In the genomic region with DNA sequence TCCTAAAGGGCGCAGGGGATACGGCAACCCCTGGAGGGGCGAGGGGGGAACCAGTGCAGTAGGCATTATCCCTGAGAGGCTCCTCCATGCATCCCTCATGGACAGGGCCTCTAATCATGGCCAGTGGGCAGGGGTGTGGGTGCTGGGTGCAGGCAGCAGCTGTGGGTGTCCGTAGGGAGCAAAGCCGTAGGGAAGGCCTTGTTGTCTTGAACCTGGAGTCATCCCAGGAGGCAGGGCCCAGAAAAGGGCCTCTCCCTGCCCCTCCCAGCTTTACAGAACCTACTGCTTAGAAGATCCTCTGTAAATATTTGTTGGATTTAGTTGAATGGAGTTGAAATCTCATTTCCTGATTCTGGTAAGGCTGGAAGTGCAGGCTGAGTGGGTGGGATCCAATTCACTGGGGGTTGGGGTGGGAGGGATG, we compare ENCODE assay signal across 18 cellular contexts.
DNase-seq lines count a peak whose midpoint lies in the region; ATAC-seq and TF ChIP-seq lines count a peak whose summit lies in the region.
"Had no signal": no experiment of that assay in that cellular context is flagged by ENCODE, and none has a peak within 500 bp of the region (broad histone marks: within the 10 kb centered on the region; RNA-seq: fewer than 3 reads in every experiment).

No MANE protein-coding gene starts in this region.

- no peak overlapping the region for H3K23ac ChIP-seq in mesenchymal stem cell (ENCODE audit: low read length in 2 of 2)

- H3K9me3 Mint-ChIP-seq in activated naive CD8-positive, alpha-beta T cell treated with anti-CD3 and anti-CD28 coated beads, Interleukin-2, amount 10 ng/mL, durations not matched to agents 7 days and 5 days, result peaks cover 2% of the 10 kb centered on the region
- H3K9me3 Mint-ChIP-seq in activated naive CD8-positive, alpha-beta T cell treated with anti-CD3 and anti-CD28 coated beads for 36 hours, result peaks cover 4% of the 10 kb centered on the region
- no peaks in the 10 kb centered on the region for H3K9me3 Mint-ChIP-seq in glutamatergic neuron (ENCODE audit: unreplicated experiment)
- H3K9me3 Mint-ChIP-seq: activated naive CD4-positive, alpha-beta T cell treated with anti-CD3 and anti-CD28 coated beads, Interleukin-2, amount 50 U/mL, for 72 hours; effector memory CD8-positive, alpha-beta T cell had no signal

- no peaks in the 10 kb centered on the region for H3K36me3 ChIP-seq in mesenchymal stem cell (ENCODE audit: control insufficient read depth in 1 of 2, insufficient read depth in 2 of 2, low read depth in 1 of 2, low read length in 2 of 2)
- no peaks in the 10 kb centered on the region for H3K36me3 ChIP-seq in aorta (ENCODE audit: control insufficient read depth in 1 of 2, insufficient read depth in 2 of 2, low read length in 1 of 2)
- H3K36me3 ChIP-seq: breast epithelium, uterus had no signal

- no peak overlapping the region for H3K4me2 ChIP-seq in mesenchymal stem cell (ENCODE audit: low read length, poor library complexity, severe bottlenecking)

- H4K8ac ChIP-seq in mesenchymal stem cell (ENCODE audit: low read length), result no peak overlapping the region

- H3K4me3 Mint-ChIP-seq in activated naive CD8-positive, alpha-beta T cell treated with anti-CD3 and anti-CD28 coated beads, Interleukin-2, amount 10 ng/mL, durations not matched to agents 7 days and 5 days, result no peak overlapping the region
- no peak overlapping the region for H3K4me3 Mint-ChIP-seq in activated naive CD8-positive, alpha-beta T cell treated with anti-CD3 and anti-CD28 coated beads for 36 hours
- no peak overlapping the region for H3K4me3 Mint-ChIP-seq in glutamatergic neuron (ENCODE audit: unreplicated experiment)
- H3K4me3 Mint-ChIP-seq: activated CD4-positive, alpha-beta T cell treated with anti-CD3 and anti-CD28 coated beads, Interleukin-2, amount 10 ng/mL, durations not matched to agents 24 days and 14 days; effector memory CD8-positive, alpha-beta T cell; naive B cell; stimulated activated memory B cell treated with anti-CD40 and anti-IgM and Interleukin-4, amounts not matched to agents 10 μg/mL and 1 μg/mL and 100 μg/mL, for 72 hours had no signal

- peak; percentile 21 for DNase-seq in activated naive CD8-positive, alpha-beta T cell treated with anti-CD3 and anti-CD28 coated beads, Interleukin-2, amount 10 ng/mL, durations not matched to agents 7 days and 5 days
- no peak for DNase-seq in activated naive CD8-positive, alpha-beta T cell treated with anti-CD3 and anti-CD28 coated beads for 36 hours
- DNase-seq in caudate nucleus (lab: John Stamatoyannopoulos, UW) (no peak), mesenchymal stem cell (no peak), aorta (no peak), glutamatergic neuron (no peak)
- DNase-seq in stimulated activated CD4-positive, alpha-beta T cell treated with anti-CD3 and anti-CD28 coated beads, Interleukin-2, amount 100 ng/mL, for 48 hours, result no peak
- DNase-seq: activated CD4-positive, alpha-beta T cell treated with anti-CD3 and anti-CD28 coated beads, Interleukin-2, amount 10 ng/mL, durations not matched to agents 24 days and 14 days; effector memory CD8-positive, alpha-beta T cell; GOT3; naive B cell; NCI-H1105 treated with DMSO at 0.1 percent for 48 hours; OCI-M1 had no signal

- peak overlapping the region; percentile 12 to 61 for H2BK12ac ChIP-seq in mesenchymal stem cell (ENCODE audit: low read length in 2 of 2)

- H4K91ac ChIP-seq in mesenchymal stem cell (ENCODE audit: low read length), result peak overlapping the region; percentile 41

- H3K18ac ChIP-seq in mesenchymal stem cell (ENCODE audit: low read depth in 1 of 2, low read length in 2 of 2), result no peak overlapping the region

- POLR2A ChIA-PET in activated naive CD8-positive, alpha-beta T cell treated with anti-CD3 and anti-CD28 coated beads, Interleukin-2, amount 10 ng/mL, durations not matched to agents 7 days and 5 days (lab: Charles Lee), result no interaction called here

- H3K14ac ChIP-seq in mesenchymal stem cell (ENCODE audit: low read length in 2 of 2), result no peak overlapping the region

- TF ChIP-seq CTCF in glutamatergic neuron (IDR thresholded peaks at IDR 0.05; ENCODE audit: partially characterized antibody, unreplicated experiment), result no peak

- 98% methylated on average over 5 of the region's 5 CpGs for WGBS in mesenchymal stem cell
- WGBS in aorta, 2 donors, result 96% methylated on average over 5 of the region's 5 CpGs

- no peak for ATAC-seq in activated naive CD8-positive, alpha-beta T cell treated with anti-CD3 and anti-CD28 coated beads, Interleukin-2, amount 10 ng/mL, durations not matched to agents 7 days and 5 days (ENCODE audit: low read depth)
- peak; percentile 7 for ATAC-seq in aorta (ENCODE audit: low FRiP score)
- no peak for ATAC-seq in GM21723 (IDR thresholded peaks at IDR 0.05; ENCODE audit: unreplicated experiment)
- ATAC-seq: activated naive CD4-positive, alpha-beta T cell treated with anti-CD3 and anti-CD28 coated beads, Interleukin-2, amount 50 U/mL, for 72 hours; effector memory CD8-positive, alpha-beta T cell had no signal

- no peak overlapping the region for H3K27ac Mint-ChIP-seq in activated naive CD8-positive, alpha-beta T cell treated with anti-CD3 and anti-CD28 coated beads, Interleukin-2, amount 10 ng/mL, durations not matched to agents 7 days and 5 days
- no peak overlapping the region for H3K27ac Mint-ChIP-seq in activated naive CD8-positive, alpha-beta T cell treated with anti-CD3 and anti-CD28 coated beads for 36 hours
- H3K27ac Mint-ChIP-seq in glutamatergic neuron (ENCODE audit: unreplicated experiment), result no peak overlapping the region
- H3K27ac Mint-ChIP-seq: activated CD4-positive, alpha-beta T cell treated with anti-CD3 and anti-CD28 coated beads, Interleukin-2, amount 10 ng/mL, durations not matched to agents 24 days and 14 days; activated naive CD4-positive, alpha-beta T cell treated with anti-CD3 and anti-CD28 coated beads, Interleukin-2, amount 50 U/mL, for 72 hours; effector memory CD8-positive, alpha-beta T cell; stimulated activated memory B cell treated with anti-CD40 and anti-IgM and Interleukin-4, amounts not matched to agents 10 μg/mL and 1 μg/mL and 100 μg/mL, for 72 hours had no signal

- H3K27ac ChIP-seq in caudate nucleus (ENCODE audit: low read depth, low read length) (peak overlapping the region; percentile 52), mesenchymal stem cell (ENCODE audit: low read length, poor library complexity, severe bottlenecking) (no peak overlapping the region), aorta (ENCODE audit: low read depth in 1 of 2, low read length in 2 of 2) (no peak overlapping the region)
- H3K27ac ChIP-seq: breast epithelium, uterus had no signal

- H2BK15ac ChIP-seq in mesenchymal stem cell (ENCODE audit: low read depth, poor library complexity, severe bottlenecking), result peak overlapping the region; percentile 84

- H3K4me3 ChIP-seq in mesenchymal stem cell (ENCODE audit: insufficient read depth in 1 of 2, low read depth in 1 of 2, low read length in 2 of 2) (no peak overlapping the region), aorta (ENCODE audit: low read length in 2 of 2) (no peak overlapping the region)
- H3K4me3 ChIP-seq: breast epithelium, uterus had no signal

- H3K9me3 ChIP-seq in mesenchymal stem cell (ENCODE audit: control insufficient read depth, low read length), result no peaks in the 10 kb centered on the region
- H3K9me3 ChIP-seq in aorta (ENCODE audit: control insufficient read depth, low read length), result no peaks in the 10 kb centered on the region
- H3K9me3 ChIP-seq: uterus had no signal

- no peak overlapping the region for H2BK120ac ChIP-seq in mesenchymal stem cell (ENCODE audit: low read depth, low read length)

- intact Hi-C loops in aorta (cut with DNase I), result no loop called here

- peaks cover 3% of the 10 kb centered on the region for H3K27me3 Mint-ChIP-seq in activated naive CD8-positive, alpha-beta T cell treated with anti-CD3 and anti-CD28 coated beads, Interleukin-2, amount 10 ng/mL, durations not matched to agents 7 days and 5 days
- no peaks in the 10 kb centered on the region for H3K27me3 Mint-ChIP-seq in activated naive CD8-positive, alpha-beta T cell treated with anti-CD3 and anti-CD28 coated beads for 36 hours
- H3K27me3 Mint-ChIP-seq in glutamatergic neuron (ENCODE audit: unreplicated experiment), result no peaks in the 10 kb centered on the region
- H3K27me3 Mint-ChIP-seq: stimulated activated memory B cell treated with anti-CD40 and anti-IgM and Interleukin-4, amounts not matched to agents 10 μg/mL and 1 μg/mL and 100 μg/mL, for 72 hours had no signal

- H3K27me3 ChIP-seq in mesenchymal stem cell (ENCODE audit: control insufficient read depth in 1 of 2, insufficient read depth in 1 of 2, low read length in 2 of 2) (no peaks in the 10 kb centered on the region), aorta (ENCODE audit: control insufficient read depth in 1 of 2, insufficient read depth in 2 of 2, low read length in 1 of 2) (no peaks in the 10 kb centered on the region)
- H3K27me3 ChIP-seq: breast epithelium, uterus had no signal

- no peaks in the 10 kb centered on the region for H3K4me1 Mint-ChIP-seq in activated naive CD8-positive, alpha-beta T cell treated with anti-CD3 and anti-CD28 coated beads, Interleukin-2, amount 10 ng/mL, durations not matched to agents 7 days and 5 days
- H3K4me1 Mint-ChIP-seq in activated naive CD8-positive, alpha-beta T cell treated with anti-CD3 and anti-CD28 coated beads for 36 hours, result no peaks in the 10 kb centered on the region
- H3K4me1 Mint-ChIP-seq in glutamatergic neuron (ENCODE audit: low read depth, unreplicated experiment), result no peaks in the 10 kb centered on the region
- H3K4me1 Mint-ChIP-seq: activated CD4-positive, alpha-beta T cell treated with anti-CD3 and anti-CD28 coated beads, Interleukin-2, amount 10 ng/mL, durations not matched to agents 24 days and 14 days had no signal

- H3K4ac ChIP-seq in mesenchymal stem cell (ENCODE audit: low read depth in 1 of 2, low read length in 2 of 2), result no peak overlapping the region

- H3K36me3 Mint-ChIP-seq in activated naive CD8-positive, alpha-beta T cell treated with anti-CD3 and anti-CD28 coated beads, Interleukin-2, amount 10 ng/mL, durations not matched to agents 7 days and 5 days, result no peaks in the 10 kb centered on the region
- H3K36me3 Mint-ChIP-seq in activated naive CD8-positive, alpha-beta T cell treated with anti-CD3 and anti-CD28 coated beads for 36 hours, result no peaks in the 10 kb centered on the region
- no peaks in the 10 kb centered on the region for H3K36me3 Mint-ChIP-seq in glutamatergic neuron (ENCODE audit: unreplicated experiment)
- H3K36me3 Mint-ChIP-seq: activated naive CD4-positive, alpha-beta T cell treated with anti-CD3 and anti-CD28 coated beads, Interleukin-2, amount 50 U/mL, for 72 hours; stimulated activated memory B cell treated with anti-CD40 and anti-IgM and Interleukin-4, amounts not matched to agents 10 μg/mL and 1 μg/mL and 100 μg/mL, for 72 hours had no signal

- H2BK5ac ChIP-seq in mesenchymal stem cell (ENCODE audit: low read depth, low read length, poor library complexity, severe bottlenecking), result no peak overlapping the region

- H3K9ac ChIP-seq in mesenchymal stem cell (ENCODE audit: low read length), result no peak overlapping the region

- no peak overlapping the region for H2AK5ac ChIP-seq in mesenchymal stem cell (ENCODE audit: low read length, severe bottlenecking)

- H3K4me1 ChIP-seq in mesenchymal stem cell (ENCODE audit: control insufficient read depth, insufficient read depth, low read depth, low read length) (no peaks in the 10 kb centered on the region), aorta (ENCODE audit: control insufficient read depth in 1 of 2, insufficient read depth in 2 of 2, low read length in 2 of 2) (no peaks in the 10 kb centered on the region)
- H3K4me1 ChIP-seq: breast epithelium, uterus had no signal

- no peaks in the 10 kb centered on the region for H3K79me1 ChIP-seq in mesenchymal stem cell (replicated peaks; ENCODE audit: low read length, poor library complexity, severe bottlenecking)

- no peak overlapping the region for H2AFZ ChIP-seq in mesenchymal stem cell (ENCODE audit: low read depth, low read length)
